Comparison of ENCODE assay signal across 8 cellular contexts in the genomic region with DNA sequence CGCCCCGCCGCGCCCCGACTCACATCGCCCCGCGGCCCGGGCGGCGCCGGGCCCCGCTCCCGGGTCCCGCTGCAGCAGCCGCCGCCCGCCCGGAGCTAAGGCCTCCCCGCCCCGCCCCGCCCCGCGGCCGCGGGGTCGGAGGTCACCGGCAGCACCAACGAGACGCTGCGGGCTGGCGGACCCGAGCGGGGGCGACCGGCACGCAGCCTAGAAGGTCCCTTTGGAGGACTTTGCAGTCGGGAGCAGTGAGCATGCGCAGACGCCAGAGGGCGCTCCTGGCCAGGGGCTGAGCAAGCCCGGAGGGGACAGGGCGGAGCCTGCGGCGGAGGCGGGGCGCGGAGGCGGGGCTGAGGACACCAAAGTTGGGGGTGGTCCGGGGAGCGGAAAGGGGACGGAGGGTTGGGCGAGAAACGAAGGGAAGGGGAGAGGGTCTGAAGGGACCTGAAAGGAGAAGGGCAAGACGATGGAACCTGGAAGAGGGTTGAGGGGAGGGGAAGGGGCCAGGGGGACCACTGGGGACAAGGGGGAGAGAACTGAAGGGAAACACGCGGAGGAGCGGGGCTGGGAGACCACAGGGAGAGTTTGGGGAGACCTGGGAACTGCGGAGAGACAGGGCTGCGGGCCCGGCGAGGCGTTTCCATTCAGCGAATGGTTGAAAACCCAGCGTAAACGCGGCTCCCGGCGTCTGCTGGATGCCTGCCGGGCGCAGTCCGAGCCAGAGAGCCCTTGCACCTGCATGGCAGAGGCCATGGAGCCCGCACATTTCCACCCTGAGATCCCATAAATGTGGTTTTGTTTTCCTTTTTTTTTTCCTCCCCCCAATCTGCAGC. TPM values are rescaled to one million over a fixed set of nuclear protein-coding genes. Genes with fewer than 3 reads are reported as not detected.
DNase-seq lines count a peak whose midpoint lies in the region; ATAC-seq and TF ChIP-seq lines count a peak whose summit lies in the region.

A gene with protein sequence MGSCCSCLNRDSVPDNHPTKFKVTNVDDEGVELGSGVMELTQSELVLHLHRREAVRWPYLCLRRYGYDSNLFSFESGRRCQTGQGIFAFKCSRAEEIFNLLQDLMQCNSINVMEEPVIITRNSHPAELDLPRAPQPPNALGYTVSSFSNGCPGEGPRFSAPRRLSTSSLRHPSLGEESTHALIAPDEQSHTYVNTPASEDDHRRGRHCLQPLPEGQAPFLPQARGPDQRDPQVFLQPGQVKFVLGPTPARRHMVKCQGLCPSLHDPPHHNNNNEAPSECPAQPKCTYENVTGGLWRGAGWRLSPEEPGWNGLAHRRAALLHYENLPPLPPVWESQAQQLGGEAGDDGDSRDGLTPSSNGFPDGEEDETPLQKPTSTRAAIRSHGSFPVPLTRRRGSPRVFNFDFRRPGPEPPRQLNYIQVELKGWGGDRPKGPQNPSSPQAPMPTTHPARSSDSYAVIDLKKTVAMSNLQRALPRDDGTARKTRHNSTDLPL (minus strand): TSS at position 108 of the 830 bp plus-strand sequence. CDS start 2,913 bp downstream, outside the sequence.

- H3K27me3 ChIP-seq in endodermal cell (ENCODE audit: control insufficient read depth, insufficient read depth, low read length, poor library complexity, severe bottlenecking), result peaks cover 41% of the 10 kb centered on the region

- peak; percentile 90 for TF ChIP-seq CTCF in Calu3 (IDR thresholded peaks at IDR 0.05; ENCODE audit: unreplicated experiment)
- TF ChIP-seq CTCF in endodermal cell (conservative IDR thresholded peaks at IDR 0.05), result peak; percentile 93

- no peaks in the 10 kb centered on the region for H3K27me3 Mint-ChIP-seq in Calu3 (ENCODE audit: unreplicated experiment)
- H3K27me3 Mint-ChIP-seq in endodermal cell (ENCODE audit: insufficient read depth), result peaks cover 50% of the 10 kb centered on the region

- DNase-seq in Calu3, result peak; percentile 99
- DNase-seq in HT1080 (ENCODE audit: low read depth), result peak; percentile 88
- peak; percentile 90 for DNase-seq in NOMO-1 treated with DMSO at 0.1 percent for 48 hours (lab: John Stamatoyannopoulos, UW; ENCODE audit: unreplicated experiment)
- DNase-seq in activated CD8-positive, alpha-beta memory T cell treated with anti-CD3 and anti-CD28 coated beads, Interleukin-2, amount 50 U/mL, for 1 hour (ENCODE audit: extremely low read depth), result peak; percentile 93
- DNase-seq in endodermal cell, result peak; percentile 99
- peak; percentile 99 for DNase-seq in midbrain (lab: John Stamatoyannopoulos, UW)
- DNase-seq in stimulated activated CD8-positive, alpha-beta memory T cell treated with anti-CD3 and anti-CD28 coated beads, Interleukin-15, amount 100 ng/mL, for 48 hours (ENCODE audit: low read depth in 2 of 2), result peak; percentile 98

- no peak within 1 kb of the TSS for H3K27ac ChIP-seq in endodermal cell (ENCODE audit: low read depth, low read length)

- H3K4me3 Mint-ChIP-seq in Calu3 (ENCODE audit: low read depth, unreplicated experiment), result peak within 1 kb of the TSS; percentile 77
- peak within 1 kb of the TSS; percentile 77 for H3K4me3 Mint-ChIP-seq in endodermal cell

- H3K9ac ChIP-seq in endodermal cell (ENCODE audit: extremely low read depth, low read length, poor library complexity, severe bottlenecking), result peak within 1 kb of the TSS; percentile 38

- CTCF ChIA-PET in Calu3 (lab: Charles Lee), result interaction anchor here (0.5 to 0.6 kb wide), 2 partner anchors 132 to 262 kb away, joined by 3 read pairs; no protein-coding TSS in a partner anchor

- H3K27ac Mint-ChIP-seq in Calu3 (ENCODE audit: unreplicated experiment) (peak within 1 kb of the TSS; percentile 60), endodermal cell (peak within 1 kb of the TSS; percentile 77)

- H3K9me3 Mint-ChIP-seq in Calu3 (ENCODE audit: low read depth, unreplicated experiment) (no peaks in the 10 kb centered on the region), endodermal cell (no peaks in the 10 kb centered on the region)

- H3K36me3 Mint-ChIP-seq in Calu3 (ENCODE audit: insufficient read depth, unreplicated experiment), result peaks cover 37% of the 10 kb centered on the region
- peaks cover 11% of the 10 kb centered on the region for H3K36me3 Mint-ChIP-seq in endodermal cell (ENCODE audit: low read depth)

- H3K9me3 ChIP-seq in endodermal cell (ENCODE audit: control insufficient read depth, low read length), result no peaks in the 10 kb centered on the region

- 0% methylated on average over 22 to 73 of the region's 73 CpGs for WGBS in endodermal cell (ENCODE audit: insufficient coverage in 1 of 2, insufficient read length in 1 of 2), 2 experiments

- H3K4me3 ChIP-seq in endodermal cell (ENCODE audit: low read length), result peak within 1 kb of the TSS; percentile 94

- H3K4me1 ChIP-seq in endodermal cell (ENCODE audit: control insufficient read depth, insufficient read depth, low read length), result no peaks in the 10 kb centered on the region

- ATAC-seq in GM21367 (IDR thresholded peaks at IDR 0.05; ENCODE audit: unreplicated experiment), result peak; percentile 91

- BruUV-seq in Calu3 (replicated peaks; lab: Mats Ljungman, UMichigan), result no TSS peak

- H3K36me3 ChIP-seq in endodermal cell (ENCODE audit: control insufficient read depth, insufficient read depth, low read length), result peaks cover 14% of the 10 kb centered on the region

- intact Hi-C loops in Calu3 (cut with micrococcal nuclease; ENCODE audit: unreplicated experiment), result loop anchor here (1.0 to 10.0 kb wide), 4 partner anchors 178 to 435 kb away; a partner anchor contains a TSS

- H3K4me1 Mint-ChIP-seq in Calu3 (ENCODE audit: low read depth, unreplicated experiment) (peaks cover 35% of the 10 kb centered on the region), endodermal cell (peaks cover 14% of the 10 kb centered on the region)

RNA-seq across cellular contexts. Expression of the gene that starts here (rescaled TPM):
- total RNA-seq in Calu3 (2022) (5.0 and 6.6 TPM in 2 replicates), endodermal cell (10 to 100 TPM in 1 of 2 donors, 1 to 10 TPM in 1; 7.5 to 12.0 TPM)
- total RNA-seq in HT1080 (2014; rRNA removed; shearing (Covaris generic)), result 1.5 and 1.9 TPM in 2 replicates
- 4.4 and 7.1 TPM in 2 replicates for polyA plus RNA-seq in HT1080 (2015; cell fraction: cytosol; rRNA removed)
- polyA plus RNA-seq in HT1080 (2015; cell fraction: nucleus; rRNA removed), result 6.9 and 9.9 TPM in 2 replicates
- polyA plus RNA-seq in endodermal cell (2013, experiment 1 of 2), result 8.3 TPM
- polyA plus RNA-seq in endodermal cell (2013, experiment 2 of 2), result 9.7 TPM
